ENCODE assay signal across 21 cellular contexts in the genomic region with DNA sequence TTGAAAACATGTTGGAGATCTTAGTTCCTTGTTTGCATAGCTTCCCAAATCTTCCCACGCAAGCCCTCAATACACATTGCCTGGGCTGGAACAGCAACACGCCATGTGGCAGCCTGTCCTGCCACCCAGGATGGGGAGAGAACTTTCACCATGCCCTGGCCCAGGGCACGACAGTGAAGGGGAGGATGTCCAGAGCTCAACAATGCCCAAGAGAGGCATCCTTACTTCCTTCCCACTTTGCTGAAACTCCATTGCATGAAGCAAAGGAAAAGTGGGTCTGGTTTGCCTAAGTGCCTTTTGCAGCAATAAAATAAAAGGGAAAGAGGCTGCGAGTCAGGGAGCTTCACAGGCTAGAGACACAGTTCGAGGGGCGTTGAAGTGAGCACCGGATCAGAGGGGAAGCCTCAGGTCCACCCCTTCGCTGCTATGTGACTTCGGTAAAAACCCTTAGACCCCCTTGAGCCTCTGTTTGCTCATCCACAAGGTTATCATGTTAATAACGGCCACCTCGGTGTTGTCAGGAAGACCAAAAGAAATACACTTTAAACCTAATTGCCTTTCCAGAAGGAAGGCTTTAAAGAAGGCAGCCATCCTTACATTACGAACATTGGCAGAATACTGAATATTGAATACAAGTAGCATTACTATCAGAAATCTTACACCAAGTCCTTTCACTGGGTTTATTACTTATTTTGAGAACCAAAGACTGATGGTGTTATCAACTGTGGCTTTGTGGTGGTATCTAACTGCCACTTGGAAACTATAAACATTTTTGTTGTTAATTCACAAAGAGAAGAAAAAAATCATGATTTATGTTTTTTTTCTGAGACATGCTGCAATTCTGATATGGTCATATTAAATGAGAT.
DNase-seq lines count a peak whose midpoint lies in the region; ATAC-seq and TF ChIP-seq lines count a peak whose summit lies in the region.
"Had no signal": no experiment of that assay in that cellular context is flagged by ENCODE, and none has a peak within 500 bp of the region (broad histone marks: within the 10 kb centered on the region; RNA-seq: fewer than 3 reads in every experiment).

No MANE protein-coding gene starts in this region.

- no peaks in the 10 kb centered on the region for H3K9me3 Mint-ChIP-seq in activated CD8-positive, alpha-beta T cell treated with anti-CD3 and anti-CD28 coated beads for 36 hours
- no peaks in the 10 kb centered on the region for H3K9me3 Mint-ChIP-seq in natural killer cell treated with Interleukin-12 subunit alpha and Interleukin-12 subunit beta and Interleukin-15 and Interleukin-18, amount 100 ng/mL, for 72 hours
- H3K9me3 Mint-ChIP-seq: dendritic cell treated with granulocyte-macrophage colony-stimulating factor and Interleukin-4, amounts not matched to agents 40 ng/mL and 50 ng/mL, for 4 days; GM23338 had no signal

- no peaks in the 10 kb centered on the region for H4K20me1 ChIP-seq in SK-N-SH (ENCODE audit: insufficient read depth)

- no peaks in the 10 kb centered on the region for H3K79me2 ChIP-seq in SK-N-SH (ENCODE audit: insufficient read depth)

- ATAC-seq in SK-N-SH treated with all-trans-retinoic acid at 6 μM for 48 hours, result no peak
- no peak for ATAC-seq in activated CD8-positive, alpha-beta T cell treated with anti-CD3 and anti-CD28 coated beads for 36 hours
- ATAC-seq in natural killer cell treated with Interleukin-12 subunit alpha and Interleukin-12 subunit beta and Interleukin-15 and Interleukin-18, amount 100 ng/mL, for 72 hours, result no peak
- ATAC-seq in HG03442 (IDR thresholded peaks at IDR 0.05; ENCODE audit: unreplicated experiment), result no peak
- no peak for ATAC-seq in GM21447 (IDR thresholded peaks at IDR 0.05; ENCODE audit: unreplicated experiment)
- ATAC-seq: GM23338, left ventricle myocardium superior had no signal

- peaks cover 0 to 3% of the 10 kb centered on the region in 2 experiments for H3K36me3 ChIP-seq in SK-N-SH (replicated peaks in 1 of 2; ENCODE audit: control insufficient read depth in 1 of 2, insufficient read depth in 2 of 2, low read length in 1 of 2)

- TF ChIP-seq CTCF in SK-N-SH (IDR thresholded peaks at IDR 0.05) (no peak), GM12875 (IDR thresholded peaks at IDR 0.05; ENCODE audit: borderline replicate concordance, insufficient read depth, low read depth, low read length) (no peak)
- no peak for TF ChIP-seq CTCF in activated CD8-positive, alpha-beta T cell treated with anti-CD3 and anti-CD28 coated beads for 36 hours (IDR thresholded peaks at IDR 0.05)

- H3K27ac Mint-ChIP-seq in activated CD8-positive, alpha-beta T cell treated with anti-CD3 and anti-CD28 coated beads for 36 hours, result peak overlapping the region; percentile 72
- peak overlapping the region; percentile 49 to 74 for H3K27ac Mint-ChIP-seq in natural killer cell treated with Interleukin-12 subunit alpha and Interleukin-12 subunit beta and Interleukin-15 and Interleukin-18, amount 100 ng/mL, for 72 hours
- H3K27ac Mint-ChIP-seq: dendritic cell treated with granulocyte-macrophage colony-stimulating factor and Interleukin-4, amounts not matched to agents 40 ng/mL and 50 ng/mL, for 4 days; GM23338; progenitor cell of endocrine pancreas had no signal

- H3K9me2 ChIP-seq in SK-N-SH, result no peaks in the 10 kb centered on the region

- intact Hi-C loops in activated CD8-positive, alpha-beta T cell treated with anti-CD3 and anti-CD28 coated beads for 36 hours (cut with micrococcal nuclease), result loop anchor here (5.0 kb wide), 2 partner anchors 76 to 156 kb away; no protein-coding TSS in a partner anchor

- no peaks in the 10 kb centered on the region for H3K9me3 ChIP-seq in SK-N-SH

- H3K27ac ChIP-seq in SK-N-SH (ENCODE audit: low read depth in 2 of 2, low read length in 1 of 2), result no peak overlapping the region
- H3K27ac ChIP-seq: 22Rv1, C4-2B had no signal

- H3K4me3 Mint-ChIP-seq in activated CD8-positive, alpha-beta T cell treated with anti-CD3 and anti-CD28 coated beads for 36 hours, result peak overlapping the region; percentile 2
- H3K4me3 Mint-ChIP-seq in natural killer cell treated with Interleukin-12 subunit alpha and Interleukin-12 subunit beta and Interleukin-15 and Interleukin-18, amount 100 ng/mL, for 72 hours, result peak overlapping the region; percentile 76
- H3K4me3 Mint-ChIP-seq: dendritic cell treated with granulocyte-macrophage colony-stimulating factor and Interleukin-4, amounts not matched to agents 40 ng/mL and 50 ng/mL, for 4 days; GM23338 had no signal

- TF ChIP-seq RAD21 in SK-N-SH (IDR thresholded peaks at IDR 0.05; ENCODE audit: low read length), result no peak

- POLR2A ChIA-PET in SK-N-SH (lab: Yijun Ruan, JAX), result no interaction called here
- POLR2A ChIA-PET in activated CD8-positive, alpha-beta T cell treated with anti-CD3 and anti-CD28 coated beads for 36 hours (lab: Charles Lee), result no interaction called here

- CTCF ChIA-PET in SK-N-SH (lab: Yijun Ruan, JAX), result interaction anchor here (0.7 to 2.0 kb wide), 2 partner anchors 10 to 50 kb away, joined by 3 to 5 read pairs; no protein-coding TSS in a partner anchor
- CTCF ChIA-PET in activated CD8-positive, alpha-beta T cell treated with anti-CD3 and anti-CD28 coated beads for 36 hours (lab: Charles Lee), result no interaction called here

- no peak for TF ChIP-seq EP300 in SK-N-SH (IDR thresholded peaks at IDR 0.05; ENCODE audit: borderline replicate concordance in 1 of 2, low read depth in 1 of 2, low read length in 1 of 2)

- H3K4me3 ChIP-seq in SK-N-SH (ENCODE audit: low read depth in 2 of 2, low read length in 1 of 2), result no peak overlapping the region
- H3K4me3 ChIP-seq in GM12875 (ENCODE audit: low read depth, low read length), result peak overlapping the region; percentile 24
- H3K4me3 ChIP-seq: GM23338 had no signal

- H3K36me3 Mint-ChIP-seq in activated CD8-positive, alpha-beta T cell treated with anti-CD3 and anti-CD28 coated beads for 36 hours (ENCODE audit: low read depth), result no peaks in the 10 kb centered on the region
- H3K36me3 Mint-ChIP-seq in natural killer cell treated with Interleukin-12 subunit alpha and Interleukin-12 subunit beta and Interleukin-15 and Interleukin-18, amount 100 ng/mL, for 72 hours, result peaks cover 4% of the 10 kb centered on the region

- no peaks in the 10 kb centered on the region for H3K4me1 ChIP-seq in SK-N-SH (ENCODE audit: control insufficient read depth in 1 of 2, insufficient read depth in 2 of 2, low read depth in 1 of 2, low read length in 1 of 2)

- no peaks in the 10 kb centered on the region for H3K27me3 ChIP-seq in SK-N-SH (ENCODE audit: insufficient read depth)

- peaks cover 86% of the 10 kb centered on the region for H3K4me1 Mint-ChIP-seq in activated CD8-positive, alpha-beta T cell treated with anti-CD3 and anti-CD28 coated beads for 36 hours (ENCODE audit: low read depth)
- peaks cover 78 to 80% of the 10 kb centered on the region in 2 donors for H3K4me1 Mint-ChIP-seq in natural killer cell treated with Interleukin-12 subunit alpha and Interleukin-12 subunit beta and Interleukin-15 and Interleukin-18, amount 100 ng/mL, for 72 hours (ENCODE audit: low read depth in 2 of 2)

- DNase-seq in SK-N-SH, result no peak
- DNase-seq in activated CD8-positive, alpha-beta T cell treated with anti-CD3 and anti-CD28 coated beads for 36 hours, result no peak
- DNase-seq in natural killer cell treated with Interleukin-12 subunit alpha and Interleukin-12 subunit beta and Interleukin-15 and Interleukin-18, amount 100 ng/mL, for 72 hours (ENCODE audit: low spot score), result no peak
- DNase-seq in amygdala (lab: John Stamatoyannopoulos, UW), result no peak
- DNase-seq: activated gamma-delta T cell; DMS79; Kasumi-1; left ventricle myocardium superior; NCI-H1436 treated with DMSO at 0.1 percent for 48 hours; NCI-H2227 treated with DMSO at 0.1 percent for 48 hours; Right ventricle myocardium superior; stimulated activated naive CD4-positive, alpha-beta T cell had no signal

- WGBS in SK-N-SH (ENCODE audit: low lambda C conversion rate), result 75% methylated on average over 12 of the region's 12 CpGs

- no peaks in the 10 kb centered on the region for H3K27me3 Mint-ChIP-seq in activated CD8-positive, alpha-beta T cell treated with anti-CD3 and anti-CD28 coated beads for 36 hours
- H3K27me3 Mint-ChIP-seq in natural killer cell treated with Interleukin-12 subunit alpha and Interleukin-12 subunit beta and Interleukin-15 and Interleukin-18, amount 100 ng/mL, for 72 hours, result no peaks in the 10 kb centered on the region
- H3K27me3 Mint-ChIP-seq: dendritic cell treated with granulocyte-macrophage colony-stimulating factor and Interleukin-4, amounts not matched to agents 40 ng/mL and 50 ng/mL, for 4 days; progenitor cell of endocrine pancreas had no signal

- H2AFZ ChIP-seq in SK-N-SH (ENCODE audit: low read depth), result no peak overlapping the region
- H2AFZ ChIP-seq: GM23338 had no signal

- no peak overlapping the region for H3K9ac ChIP-seq in SK-N-SH

- no peaks in the 10 kb centered on the region for H3F3A ChIP-seq in SK-N-SH (replicated peaks; ENCODE audit: insufficient read depth)

- no peak overlapping the region for H3K4me2 ChIP-seq in SK-N-SH
- H3K4me2 ChIP-seq: GM23338 had no signal

TF ChIP-seq in SK-N-SH, 30 proteins besides CTCF, POLR2A, EP300 and RAD21:
- TF ChIP-seq MEF2A (IDR thresholded peaks at IDR 0.05; ENCODE audit: borderline replicate concordance, low read depth) (no peak), FOXJ3 (CRISPR knock-in tag; IDR thresholded peaks at IDR 0.05) (peak; percentile 38; the same call in 1 of the 2 replicates)

TF ChIP-seq in SK-N-SH treated with all-trans-retinoic acid at 6 μM for 48 hours, 23 proteins besides CTCF, POLR2A, EP300 and RAD21 (continues in another document):
- no peak for TF ChIP-seq ZC3H10 (CRISPR knock-in tag; IDR thresholded peaks at IDR 0.05)
- TF ChIP-seq, protein P1, sequence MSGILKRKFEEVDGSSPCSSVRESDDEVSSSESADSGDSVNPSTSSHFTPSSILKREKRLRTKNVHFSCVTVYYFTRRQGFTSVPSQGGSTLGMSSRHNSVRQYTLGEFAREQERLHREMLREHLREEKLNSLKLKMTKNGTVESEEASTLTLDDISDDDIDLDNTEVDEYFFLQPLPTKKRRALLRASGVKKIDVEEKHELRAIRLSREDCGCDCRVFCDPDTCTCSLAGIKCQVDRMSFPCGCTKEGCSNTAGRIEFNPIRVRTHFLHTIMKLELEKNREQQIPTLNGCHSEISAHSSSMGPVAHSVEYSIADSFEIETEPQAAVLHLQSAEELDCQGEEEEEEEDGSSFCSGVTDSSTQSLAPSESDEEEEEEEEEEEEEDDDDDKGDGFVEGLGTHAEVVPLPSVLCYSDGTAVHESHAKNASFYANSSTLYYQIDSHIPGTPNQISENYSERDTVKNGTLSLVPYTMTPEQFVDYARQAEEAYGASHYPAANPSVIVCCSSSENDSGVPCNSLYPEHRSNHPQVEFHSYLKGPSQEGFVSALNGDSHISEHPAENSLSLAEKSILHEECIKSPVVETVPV (CRISPR knock-in tag; IDR thresholded peaks at IDR 0.05), result no peak
- TF ChIP-seq ISL1 (CRISPR knock-in tag; IDR thresholded peaks at IDR 0.05), result no peak
- TF ChIP-seq TOX (CRISPR knock-in tag; IDR thresholded peaks at IDR 0.05; ENCODE audit: borderline replicate concordance), result no peak
- no peak for TF ChIP-seq SNAI2 (CRISPR knock-in tag; IDR thresholded peaks at IDR 0.05)
- no peak for TF ChIP-seq ZNF8 (CRISPR knock-in tag; IDR thresholded peaks at IDR 0.05)
- no peak for TF ChIP-seq RARB (CRISPR knock-in tag; IDR thresholded peaks at IDR 0.05)
